Comparison of ENCODE assay signal across 35 cellular contexts in genomic region chr15:31012455-31012854, GRCh38.
"Had no signal": no experiment of that assay in that cellular context is flagged by ENCODE, and none has a peak within 500 bp of the region (broad histone marks: within the 10 kb centered on the region; RNA-seq: fewer than 3 reads in every experiment).

No MANE protein-coding gene starts in this region.

- ATAC-seq: activated CD8-positive, alpha-beta T cell treated with anti-CD3 and anti-CD28 coated beads for 36 hours; activated naive CD8-positive, alpha-beta T cell treated with anti-CD3 and anti-CD28 coated beads, Interleukin-2, amount 50 U/mL, for 24 hours; activated T-cell treated with anti-CD3 and anti-CD28 coated beads, Interleukin-2, amount 50 U/mL, for 4 hours; T-cell; T-helper 17 cell had no signal

- H3K27ac Mint-ChIP-seq: activated CD4-positive, alpha-beta memory T cell treated with anti-CD3 and anti-CD28 coated beads for 36 hours; activated CD4-positive, alpha-beta T cell treated with anti-CD3 and anti-CD28 coated beads, Interleukin-2, amount 10 ng/mL, durations not matched to agents 24 days and 14 days; activated CD8-positive, alpha-beta T cell treated with anti-CD3 and anti-CD28 coated beads for 36 hours; activated naive CD4-positive, alpha-beta T cell treated with anti-CD3 and anti-CD28 coated beads, Interleukin-2, amount 10 ng/mL, durations not matched to agents 7 days and 5 days; activated naive CD8-positive, alpha-beta T cell; activated naive CD8-positive, alpha-beta T cell treated with anti-CD3 and anti-CD28 coated beads, Interleukin-2, amount 10 ng/mL, durations not matched to agents 7 days and 5 days; activated naive CD8-positive, alpha-beta T cell treated with anti-CD3 and anti-CD28 coated beads, Interleukin-2, amount 50 U/mL, for 24 hours; activated T-helper 2 cell treated with anti-CD3 and anti-CD28 coated beads, Interferon-gamma antibody, Interleukin-2, Interleukin-4, amounts not matched to agents 10 μg/mL and 5 μg/mL and 100 μg/mL, durations not matched to agents 14 hours and 24 hours and 36 hours; brain; T-cell; T-helper 17 cell had no signal

- H3K4me3 ChIP-seq: ascending aorta, cardiac muscle cell had no signal

- H3K36me3 ChIP-seq: ascending aorta, cardiac muscle cell had no signal

- H3K27me3 ChIP-seq: ascending aorta, cardiac muscle cell had no signal

- H3K4me1 ChIP-seq: ascending aorta had no signal

- DNase-seq: activated B cell treated with CpG ODN at 0.5 μM for 24 hours; activated CD4-positive, alpha-beta memory T cell treated with anti-CD3 and anti-CD28 coated beads for 36 hours; activated CD4-positive, alpha-beta T cell treated with anti-CD3 and anti-CD28 coated beads for 4 hours; activated CD4-positive, alpha-beta T cell treated with anti-CD3 and anti-CD28 coated beads, Interleukin-2, amount 10 ng/mL, durations not matched to agents 24 days and 14 days; activated CD4-positive, alpha-beta T cell treated with anti-CD3 and anti-CD28 coated beads, Interleukin-2, amount 50 U/mL, for 1 hour; activated CD4-positive, alpha-beta T cell treated with anti-CD3 and anti-CD28 coated beads, Interleukin-2, amount 50 U/mL, for 4 hours; activated CD4-positive, CD25-positive, alpha-beta regulatory T cell treated with anti-CD3 and anti-CD28 coated beads, Interleukin-2, amount 50 U/mL, for 72 hours; activated CD8-positive, alpha-beta memory T cell treated with anti-CD3 and anti-CD28 coated beads, Interleukin-2, amount 50 U/mL, for 4 hours; activated CD8-positive, alpha-beta T cell treated with anti-CD3 and anti-CD28 coated beads for 36 hours; activated effector memory CD4-positive, alpha-beta T cell treated with Interleukin-2 at 50 U/mL for 16 hours; activated gamma-delta T cell; activated naive CD4-positive, alpha-beta T cell treated with anti-CD3 and anti-CD28 coated beads, Interleukin-2, amount 10 ng/mL, durations not matched to agents 7 days and 5 days; activated naive CD4-positive, alpha-beta T cell treated with Interleukin-2 at 50 U/mL for 16 hours; activated naive CD8-positive, alpha-beta T cell treated with anti-CD3 and anti-CD28 coated beads, Interleukin-2, amount 10 ng/mL, durations not matched to agents 7 days and 5 days; activated naive CD8-positive, alpha-beta T cell treated with anti-CD3 and anti-CD28 coated beads, Interleukin-2, amount 50 U/mL, for 24 hours; activated T-cell treated with anti-CD3 and anti-CD28 coated beads for 4 hours; activated T-cell treated with anti-CD3 and anti-CD28 coated beads, Interleukin-2, amount 50 U/mL, for 1 hour; activated T-cell treated with anti-CD3 and anti-CD28 coated beads, Interleukin-2, amount 50 U/mL, for 4 hours; amygdala; anterior cingulate cortex; caudate nucleus; cerebellar nuclear complex; T-cell; T-helper 17 cell; T1000 had no signal

- H3K36me3 Mint-ChIP-seq: brain had no signal

- H3K27ac ChIP-seq: ascending aorta, cardiac muscle cell, VCaP had no signal

- H3K4me1 Mint-ChIP-seq: brain; central memory CD8-positive, alpha-beta T cell; T-helper 17 cell had no signal

- H3K4me3 Mint-ChIP-seq: activated B cell treated with CpG ODN at 0.5 μM for 24 hours; activated CD4-positive, alpha-beta memory T cell treated with anti-CD3 and anti-CD28 coated beads for 36 hours; activated CD4-positive, alpha-beta T cell treated with anti-CD3 and anti-CD28 coated beads, Interleukin-2, amount 10 ng/mL, durations not matched to agents 24 days and 14 days; activated CD8-positive, alpha-beta T cell treated with anti-CD3 and anti-CD28 coated beads for 36 hours; activated naive CD4-positive, alpha-beta T cell treated with anti-CD3 and anti-CD28 coated beads, Interleukin-2, amount 10 ng/mL, durations not matched to agents 7 days and 5 days; activated naive CD4-positive, alpha-beta T cell treated with anti-CD3 and anti-CD28 coated beads, Interleukin-2, amount 50 U/mL, for 24 hours; activated naive CD8-positive, alpha-beta T cell; activated naive CD8-positive, alpha-beta T cell treated with anti-CD3 and anti-CD28 coated beads, Interleukin-2, amount 10 ng/mL, durations not matched to agents 7 days and 5 days; activated naive CD8-positive, alpha-beta T cell treated with anti-CD3 and anti-CD28 coated beads, Interleukin-2, amount 50 U/mL, for 24 hours; activated T-cell treated with anti-CD3 and anti-CD28 coated beads, Interleukin-2, amount 50 U/mL, for 4 hours; brain; central memory CD8-positive, alpha-beta T cell; T-cell; T-helper 17 cell had no signal

- H3K27me3 Mint-ChIP-seq: activated B cell treated with CpG ODN at 0.5 μM for 24 hours; activated CD8-positive, alpha-beta T cell treated with anti-CD3 and anti-CD28 coated beads for 36 hours; activated naive CD4-positive, alpha-beta T cell treated with anti-CD3 and anti-CD28 coated beads, Interleukin-2, amount 50 U/mL, for 24 hours; activated naive CD8-positive, alpha-beta T cell; activated naive CD8-positive, alpha-beta T cell treated with anti-CD3 and anti-CD28 coated beads, Interleukin-2, amount 50 U/mL, for 24 hours had no signal

- FAIRE-seq: bronchial epithelial cell, TTC549 had no signal
